In the genomic region with DNA sequence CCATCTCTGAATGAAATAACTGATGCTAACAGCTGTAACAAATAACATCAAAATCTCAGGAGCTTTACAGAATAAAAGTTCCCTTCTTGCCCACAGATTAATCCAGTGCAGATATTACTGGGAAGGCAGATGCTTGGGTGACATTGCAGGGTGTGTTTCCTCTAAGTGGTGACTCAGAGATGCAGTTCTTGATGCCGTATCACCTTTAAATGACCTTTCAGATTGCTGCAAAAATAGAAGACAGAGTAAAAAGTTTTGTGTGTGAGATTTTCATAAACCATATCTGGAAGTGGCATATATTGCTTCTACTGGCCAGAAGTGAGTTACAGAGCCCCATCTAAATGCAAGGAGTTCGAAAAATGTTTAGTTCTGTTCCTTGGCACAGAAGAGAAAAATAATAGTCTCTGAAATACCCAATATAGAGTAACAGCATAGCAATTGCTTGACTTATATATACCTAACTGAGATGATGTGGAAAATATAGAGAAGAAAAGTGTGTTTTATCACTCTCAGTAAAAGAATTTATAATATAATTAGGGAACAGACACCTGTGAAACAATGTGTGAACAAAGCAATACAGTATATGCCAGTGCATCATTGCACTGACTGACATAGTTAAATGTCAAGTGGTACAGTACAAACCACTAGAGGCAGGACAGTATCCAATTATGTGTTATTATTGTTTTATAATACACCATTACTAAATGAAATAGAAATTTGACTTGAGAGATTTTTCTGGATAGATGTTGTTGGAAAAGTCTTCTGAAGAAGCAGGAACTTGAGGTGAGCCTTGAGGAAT, we compare ENCODE assay signal across 8 cellular contexts.
DNase-seq lines count a peak whose midpoint lies in the region; ATAC-seq and TF ChIP-seq lines count a peak whose summit lies in the region.

No MANE protein-coding gene starts in this region.

- no peak for TF ChIP-seq CTCF in GM13977 (IDR thresholded peaks at IDR 0.05; ENCODE audit: extremely low read depth, insufficient read depth, missing control alignments)
- TF ChIP-seq CTCF in epithelial cell of esophagus (IDR thresholded peaks at IDR 0.05; ENCODE audit: insufficient read depth, low read depth, low read length, missing control alignments) = no peak
- TF ChIP-seq CTCF in GM23338 (conservative IDR thresholded peaks at IDR 0.05; ENCODE audit: low read depth in 2 of 2) = no peak

- H3K36me3 ChIP-seq in H7 (replicated peaks; ENCODE audit: control insufficient read depth, insufficient read depth, low read length) (no peaks in the 10 kb centered on the region), GM23338 (ENCODE audit: insufficient read depth) (no peaks in the 10 kb centered on the region)

- no peak overlapping the region for H3K27ac ChIP-seq in GM23338 (ENCODE audit: low read depth)

- H3K4me3 ChIP-seq in epithelial cell of esophagus (ENCODE audit: low read length) = no peak overlapping the region
- H3K4me3 ChIP-seq in H7 (ENCODE audit: insufficient read depth, low read depth, low read length) = no peak overlapping the region
- no peak overlapping the region for H3K4me3 ChIP-seq in GM23338

- no peak overlapping the region for H3K4me2 ChIP-seq in GM23338

- H3K4me1 ChIP-seq in GM23338 (ENCODE audit: insufficient read depth) = no peaks in the 10 kb centered on the region

- in situ Hi-C loops in GM13977 (cut with MboI; ENCODE audit: low pct_unique_long_range_greater_than_20kb, low sequenced_read_pairs, unreplicated experiment) = no loop called here

- no peaks in the 10 kb centered on the region for H3K9me2 ChIP-seq in GM23338 (ENCODE audit: insufficient read depth)

- H3K4me1 Mint-ChIP-seq in GM23338 = peaks cover 26% of the 10 kb centered on the region

- H3K9me3 Mint-ChIP-seq in GM23338 = no peaks in the 10 kb centered on the region

- DNase-seq in GM13977 (ENCODE audit: low spot score) = peak; percentile 15
- DNase-seq in epithelial cell of esophagus (ENCODE audit: low read depth) = peak; percentile 19
- DNase-seq in amygdala (lab: John Stamatoyannopoulos, UW) = no peak
- no peak for DNase-seq in DMS79 (lab: John Stamatoyannopoulos, UW)
- no peak for DNase-seq in H7
- DNase-seq in GM23338 (ENCODE audit: low spot score) = no peak

- H3K79me2 ChIP-seq in GM23338 (replicated peaks; ENCODE audit: insufficient read depth) = no peaks in the 10 kb centered on the region

- H3K27me3 Mint-ChIP-seq in GM23338 (ENCODE audit: insufficient read depth, low read depth, poor library complexity) = peaks cover 5% of the 10 kb centered on the region

- H3F3A ChIP-seq in GM23338 (replicated peaks; ENCODE audit: low read depth) = no peaks in the 10 kb centered on the region

- ATAC-seq in GM21390 (IDR thresholded peaks at IDR 0.05; ENCODE audit: unreplicated experiment) = peak; percentile 59
- ATAC-seq in HG03469 (IDR thresholded peaks at IDR 0.05; ENCODE audit: unreplicated experiment) = peak; percentile 62
- no peak for ATAC-seq in GM23338

- H3K27ac Mint-ChIP-seq in GM23338 = no peak overlapping the region

- peaks cover 5% of the 10 kb centered on the region; the same call in 2 of the 3 replicates for H3K36me3 Mint-ChIP-seq in GM23338 (ENCODE audit: low read depth)

- no peak overlapping the region for H2AFZ ChIP-seq in GM23338

- no peak overlapping the region for H3K4me3 Mint-ChIP-seq in GM23338

- no peaks in the 10 kb centered on the region for H4K20me1 ChIP-seq in GM23338 (replicated peaks; ENCODE audit: insufficient read depth)

- H3K27me3 ChIP-seq in H7 (ENCODE audit: control insufficient read depth, insufficient read depth, low read length) (no peaks in the 10 kb centered on the region), GM23338 (ENCODE audit: insufficient read depth) (no peaks in the 10 kb centered on the region)

TF ChIP-seq in GM23338, 12 proteins besides CTCF, POLR2A, EP300 and RAD21 (continues in another document):
- TF ChIP-seq JUNB (IDR thresholded peaks at IDR 0.05; ENCODE audit: unreplicated experiment) = no peak
- TF ChIP-seq, protein P1, sequence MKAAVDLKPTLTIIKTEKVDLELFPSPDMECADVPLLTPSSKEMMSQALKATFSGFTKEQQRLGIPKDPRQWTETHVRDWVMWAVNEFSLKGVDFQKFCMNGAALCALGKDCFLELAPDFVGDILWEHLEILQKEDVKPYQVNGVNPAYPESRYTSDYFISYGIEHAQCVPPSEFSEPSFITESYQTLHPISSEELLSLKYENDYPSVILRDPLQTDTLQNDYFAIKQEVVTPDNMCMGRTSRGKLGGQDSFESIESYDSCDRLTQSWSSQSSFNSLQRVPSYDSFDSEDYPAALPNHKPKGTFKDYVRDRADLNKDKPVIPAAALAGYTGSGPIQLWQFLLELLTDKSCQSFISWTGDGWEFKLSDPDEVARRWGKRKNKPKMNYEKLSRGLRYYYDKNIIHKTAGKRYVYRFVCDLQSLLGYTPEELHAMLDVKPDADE (IDR thresholded peaks at IDR 0.05) = no peak
- no peak for TF ChIP-seq POLR2AphosphoS5 (IDR thresholded peaks at IDR 0.05; ENCODE audit: low read depth)
- TF ChIP-seq CREB1 (CRISPR knock-in tag; IDR thresholded peaks at IDR 0.05; ENCODE audit: low read depth) = no peak
- TF ChIP-seq EZH2phosphoT487 (IDR thresholded peaks at IDR 0.05; ENCODE audit: unreplicated experiment) = no peak
- TF ChIP-seq STAT1 (IDR thresholded peaks at IDR 0.05; ENCODE audit: unreplicated experiment) = no peak
- no peak for TF ChIP-seq EZH2 (IDR thresholded peaks at IDR 0.05; ENCODE audit: low read depth, unreplicated experiment)
- TF ChIP-seq NANOG (IDR thresholded peaks at IDR 0.05; ENCODE audit: borderline replicate concordance) = no peak
- TF ChIP-seq ZNF114 (CRISPR knock-in tag; IDR thresholded peaks at IDR 0.05) = no peak
- TF ChIP-seq, protein P2, sequence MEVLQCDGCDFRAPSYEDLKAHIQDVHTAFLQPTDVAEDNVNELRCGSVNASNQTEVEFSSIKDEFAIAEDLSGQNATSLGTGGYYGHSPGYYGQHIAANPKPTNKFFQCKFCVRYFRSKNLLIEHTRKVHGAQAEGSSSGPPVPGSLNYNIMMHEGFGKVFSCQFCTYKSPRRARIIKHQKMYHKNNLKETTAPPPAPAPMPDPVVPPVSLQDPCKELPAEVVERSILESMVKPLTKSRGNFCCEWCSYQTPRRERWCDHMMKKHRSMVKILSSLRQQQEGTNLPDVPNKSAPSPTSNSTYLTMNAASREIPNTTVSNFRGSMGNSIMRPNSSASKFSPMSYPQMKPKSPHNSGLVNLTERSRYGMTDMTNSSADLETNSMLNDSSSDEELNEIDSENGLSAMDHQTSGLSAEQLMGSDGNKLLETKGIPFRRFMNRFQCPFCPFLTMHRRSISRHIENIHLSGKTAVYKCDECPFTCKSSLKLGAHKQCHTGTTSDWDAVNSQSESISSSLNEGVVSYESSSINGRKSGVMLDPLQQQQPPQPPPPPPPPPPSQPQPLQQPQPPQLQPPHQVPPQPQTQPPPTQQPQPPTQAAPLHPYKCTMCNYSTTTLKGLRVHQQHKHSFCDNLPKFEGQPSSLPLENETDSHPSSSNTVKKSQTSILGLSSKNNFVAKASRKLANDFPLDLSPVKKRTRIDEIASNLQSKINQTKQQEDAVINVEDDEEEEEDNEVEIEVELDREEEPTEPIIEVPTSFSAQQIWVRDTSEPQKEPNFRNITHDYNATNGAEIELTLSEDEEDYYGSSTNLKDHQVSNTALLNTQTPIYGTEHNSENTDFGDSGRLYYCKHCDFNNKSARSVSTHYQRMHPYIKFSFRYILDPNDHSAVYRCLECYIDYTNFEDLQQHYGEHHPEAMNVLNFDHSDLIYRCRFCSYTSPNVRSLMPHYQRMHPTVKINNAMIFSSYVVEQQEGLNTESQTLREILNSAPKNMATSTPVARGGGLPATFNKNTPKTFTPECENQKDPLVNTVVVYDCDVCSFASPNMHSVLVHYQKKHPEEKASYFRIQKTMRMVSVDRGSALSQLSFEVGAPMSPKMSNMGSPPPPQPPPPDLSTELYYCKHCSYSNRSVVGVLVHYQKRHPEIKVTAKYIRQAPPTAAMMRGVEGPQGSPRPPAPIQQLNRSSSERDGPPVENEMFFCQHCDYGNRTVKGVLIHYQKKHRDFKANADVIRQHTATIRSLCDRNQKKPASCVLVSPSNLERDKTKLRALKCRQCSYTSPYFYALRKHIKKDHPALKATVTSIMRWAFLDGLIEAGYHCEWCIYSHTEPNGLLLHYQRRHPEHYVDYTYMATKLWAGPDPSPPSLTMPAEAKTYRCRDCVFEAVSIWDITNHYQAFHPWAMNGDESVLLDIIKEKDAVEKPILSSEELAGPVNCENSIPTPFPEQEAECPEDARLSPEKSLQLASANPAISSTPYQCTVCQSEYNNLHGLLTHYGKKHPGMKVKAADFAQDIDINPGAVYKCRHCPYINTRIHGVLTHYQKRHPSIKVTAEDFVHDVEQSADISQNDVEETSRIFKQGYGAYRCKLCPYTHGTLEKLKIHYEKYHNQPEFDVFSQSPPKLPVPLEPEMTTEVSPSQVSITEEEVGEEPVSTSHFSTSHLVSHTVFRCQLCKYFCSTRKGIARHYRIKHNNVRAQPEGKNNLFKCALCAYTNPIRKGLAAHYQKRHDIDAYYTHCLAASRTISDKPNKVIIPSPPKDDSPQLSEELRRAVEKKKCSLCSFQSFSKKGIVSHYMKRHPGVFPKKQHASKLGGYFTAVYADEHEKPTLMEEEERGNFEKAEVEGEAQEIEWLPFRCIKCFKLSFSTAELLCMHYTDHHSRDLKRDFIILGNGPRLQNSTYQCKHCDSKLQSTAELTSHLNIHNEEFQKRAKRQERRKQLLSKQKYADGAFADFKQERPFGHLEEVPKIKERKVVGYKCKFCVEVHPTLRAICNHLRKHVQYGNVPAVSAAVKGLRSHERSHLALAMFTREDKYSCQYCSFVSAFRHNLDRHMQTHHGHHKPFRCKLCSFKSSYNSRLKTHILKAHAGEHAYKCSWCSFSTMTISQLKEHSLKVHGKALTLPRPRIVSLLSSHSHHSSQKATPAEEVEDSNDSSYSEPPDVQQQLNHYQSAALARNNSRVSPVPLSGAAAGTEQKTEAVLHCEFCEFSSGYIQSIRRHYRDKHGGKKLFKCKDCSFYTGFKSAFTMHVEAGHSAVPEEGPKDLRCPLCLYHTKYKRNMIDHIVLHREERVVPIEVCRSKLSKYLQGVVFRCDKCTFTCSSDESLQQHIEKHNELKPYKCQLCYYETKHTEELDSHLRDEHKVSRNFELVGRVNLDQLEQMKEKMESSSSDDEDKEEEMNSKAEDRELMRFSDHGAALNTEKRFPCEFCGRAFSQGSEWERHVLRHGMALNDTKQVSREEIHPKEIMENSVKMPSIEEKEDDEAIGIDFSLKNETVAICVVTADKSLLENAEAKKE (CRISPR knock-in tag; IDR thresholded peaks at IDR 0.05) = no peak
- no peak for TF ChIP-seq ZNF331 (CRISPR knock-in tag; IDR thresholded peaks at IDR 0.05; ENCODE audit: low read depth)

Comparison
In these comparisons a context has a peak if more than half of its experiments do, and no peak if none do; other contexts are left out.
1. DNase-seq: peak in GM13977 (single experiment) and epithelial cell of esophagus (single experiment); none in amygdala (0 of 56), DMS79 (single experiment), H7 (single experiment) and GM23338 (single experiment).